1 cellular context compared by ENCODE assay signal in genomic region chr12:69056743-69057515, GRCh38.
TF ChIP-seq lines count a peak whose summit lies in the region.

No MANE protein-coding gene starts in this region.

TF ChIP-seq in SK-N-SH treated with all-trans-retinoic acid at 6 μM for 48 hours, 23 proteins besides CTCF, POLR2A, EP300 and RAD21 (continued from another document):
- TF ChIP-seq, protein P1, sequence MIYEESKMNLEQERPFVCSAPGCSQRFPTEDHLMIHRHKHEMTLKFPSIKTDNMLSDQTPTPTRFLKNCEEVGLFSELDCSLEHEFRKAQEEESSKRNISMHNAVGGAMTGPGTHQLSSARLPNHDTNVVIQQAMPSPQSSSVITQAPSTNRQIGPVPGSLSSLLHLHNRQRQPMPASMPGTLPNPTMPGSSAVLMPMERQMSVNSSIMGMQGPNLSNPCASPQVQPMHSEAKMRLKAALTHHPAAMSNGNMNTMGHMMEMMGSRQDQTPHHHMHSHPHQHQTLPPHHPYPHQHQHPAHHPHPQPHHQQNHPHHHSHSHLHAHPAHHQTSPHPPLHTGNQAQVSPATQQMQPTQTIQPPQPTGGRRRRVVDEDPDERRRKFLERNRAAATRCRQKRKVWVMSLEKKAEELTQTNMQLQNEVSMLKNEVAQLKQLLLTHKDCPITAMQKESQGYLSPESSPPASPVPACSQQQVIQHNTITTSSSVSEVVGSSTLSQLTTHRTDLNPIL (CRISPR knock-in tag; IDR thresholded peaks at IDR 0.05; ENCODE audit: low read depth) = no peak
- TF ChIP-seq SNAI2 (CRISPR knock-in tag; IDR thresholded peaks at IDR 0.05) = no peak
- no peak for TF ChIP-seq ZC3H10 (CRISPR knock-in tag; IDR thresholded peaks at IDR 0.05)
- TF ChIP-seq ZNF8 (CRISPR knock-in tag; IDR thresholded peaks at IDR 0.05) = no peak
- TF ChIP-seq TSHZ2 (CRISPR knock-in tag; IDR thresholded peaks at IDR 0.05) = no peak
- TF ChIP-seq PPARA (CRISPR knock-in tag; IDR thresholded peaks at IDR 0.05; ENCODE audit: borderline replicate concordance) = no peak
- TF ChIP-seq BACH2 (CRISPR knock-in tag; IDR thresholded peaks at IDR 0.05; ENCODE audit: borderline replicate concordance) = no peak
- TF ChIP-seq RARB (CRISPR knock-in tag; IDR thresholded peaks at IDR 0.05) = no peak
- no peak for TF ChIP-seq PATZ1 (CRISPR knock-in tag; IDR thresholded peaks at IDR 0.05; ENCODE audit: borderline replicate concordance)
- TF ChIP-seq TCF4 (CRISPR knock-in tag; IDR thresholded peaks at IDR 0.05; ENCODE audit: borderline replicate concordance) = no peak
